Comparison of ENCODE assay signal across 8 cellular contexts in genomic region chr11:68447015-68447801, GRCh38. TPM values are rescaled to one million over a fixed set of nuclear protein-coding genes. Genes with fewer than 3 reads are reported as not detected.
DNase-seq lines count a peak whose midpoint lies in the region; ATAC-seq, FAIRE-seq and TF ChIP-seq lines count a peak whose summit lies in the region.

No MANE protein-coding gene starts in this region.

- FAIRE-seq in endothelial cell of umbilical vein (lab: Jason Lieb, UNC) = peak; percentile 67

- TF ChIP-seq POLR2A in endothelial cell of umbilical vein (IDR thresholded peaks at IDR 0.05; ENCODE audit: low read depth, low read length) = no peak

- intact Hi-C loops in endothelial cell of umbilical vein (cut with micrococcal nuclease) = loop anchor here (1.0 to 5.0 kb wide), 6 partner anchors 45 to 240 kb away; partner anchors contain the start of genes C11orf24 and LRP5
- intact Hi-C loops in mucosa of descending colon (cut with DNase I, micrococcal nuclease) = no loop called here

- H3K36me3 ChIP-seq in endothelial cell of umbilical vein (ENCODE audit: control insufficient read depth in 2 of 2, extremely low read depth in 1 of 2, insufficient read depth in 2 of 2, low read length in 2 of 2) = peaks cover 0 to 9% of the 10 kb centered on the region in 2 experiments
- no peaks in the 10 kb centered on the region for H3K36me3 ChIP-seq in mucosa of descending colon (ENCODE audit: low read depth)

- DNase-seq in DMS79 (lab: John Stamatoyannopoulos, UW) (peak; percentile 24), NOMO-1 treated with dmso at 0.1 percent for 144 hours (lab: John Stamatoyannopoulos, UW; ENCODE audit: unreplicated experiment) (peak; percentile 31), endothelial cell of umbilical vein (ENCODE audit: low read depth, low spot score) (peak; percentile 58), mucosa of descending colon (peak; percentile 79 to 86 (median 83))
- DNase-seq in activated CD8-positive, alpha-beta memory T cell treated with anti-CD3 and anti-CD28 coated beads, Interleukin-2, amount 50 U/mL, for 1 hour (ENCODE audit: extremely low read depth) = peak; percentile 38
- DNase-seq in stimulated activated CD8-positive, alpha-beta memory T cell treated with anti-CD3 and anti-CD28 coated beads, Interleukin-2, amount 100 ng/mL, for 48 hours (ENCODE audit: low read depth in 2 of 2) = peak; percentile 64 to 68

- dilution Hi-C loops in endothelial cell of umbilical vein (cut with MboI; ENCODE audit: extremely low pct_ligation_motif_present, low sequenced_read_pairs) = no loop called here

- H3K9me1 ChIP-seq in endothelial cell of umbilical vein (replicated peaks; ENCODE audit: control insufficient read depth, extremely low read depth, insufficient read depth, low read length) = no peaks in the 10 kb centered on the region

- TF ChIP-seq CTCF in endothelial cell of umbilical vein (IDR thresholded peaks at IDR 0.05; ENCODE audit: extremely low read depth in 1 of 2, insufficient read depth in 1 of 2, low read depth in 1 of 2, low read length in 2 of 2) (peak; percentile 91), mucosa of descending colon (IDR thresholded peaks at IDR 0.05) (peak; percentile 89)

- ATAC-seq in HG02642 (IDR thresholded peaks at IDR 0.05; ENCODE audit: poor library complexity, unreplicated experiment) = peak; percentile 69
- peak; percentile 96 for ATAC-seq in mucosa of descending colon
- no peak for ATAC-seq in GM18868 (IDR thresholded peaks at IDR 0.05; ENCODE audit: unreplicated experiment)

- H3K27ac ChIP-seq in endothelial cell of umbilical vein (ENCODE audit: insufficient read depth, low read depth, low read length) = no peak overlapping the region

- no peak overlapping the region for H2AFZ ChIP-seq in endothelial cell of umbilical vein (ENCODE audit: low read depth, low read length)

- no TSS peak for BruUV-seq in endothelial cell of umbilical vein (replicated peaks; lab: Mats Ljungman, UMichigan)

- no peaks in the 10 kb centered on the region for H4K20me1 ChIP-seq in endothelial cell of umbilical vein (replicated peaks; ENCODE audit: control insufficient read depth, extremely low read depth, insufficient read depth, low read length)

- H3K9me3 ChIP-seq in endothelial cell of umbilical vein (replicated peaks; ENCODE audit: control insufficient read depth, insufficient read depth, low read length) = no peaks in the 10 kb centered on the region
- no peaks in the 10 kb centered on the region for H3K9me3 ChIP-seq in mucosa of descending colon

- POLR2A ChIA-PET in endothelial cell of umbilical vein (lab: Charles Lee) = no interaction called here

- no peak overlapping the region for H3K9ac ChIP-seq in endothelial cell of umbilical vein (replicated peaks; ENCODE audit: extremely low read depth, insufficient read depth, low read length)

- H3K4me2 ChIP-seq in endothelial cell of umbilical vein (ENCODE audit: insufficient read depth, low read length) = no peak overlapping the region

- H3K79me2 ChIP-seq in endothelial cell of umbilical vein (ENCODE audit: control insufficient read depth, insufficient read depth, low read length) = no peaks in the 10 kb centered on the region

- CTCF ChIA-PET in endothelial cell of umbilical vein (lab: Charles Lee) = interaction anchor here (1.0 to 1.1 kb wide), 4 partner anchors 9 to 190 kb away, joined by 3 to 6 read pairs (median 4); no protein-coding TSS in a partner anchor

- H3K27me3 ChIP-seq in endothelial cell of umbilical vein (ENCODE audit: control insufficient read depth in 2 of 2, insufficient read depth in 2 of 2, low read length in 2 of 2) = no peaks in the 10 kb centered on the region

- no peaks in the 10 kb centered on the region for H3K4me1 ChIP-seq in endothelial cell of umbilical vein (ENCODE audit: control insufficient read depth, extremely low read depth, insufficient read depth, low read length)
- peaks cover 5% of the 10 kb centered on the region for H3K4me1 ChIP-seq in mucosa of descending colon (ENCODE audit: low read depth)

- H3K4me3 ChIP-seq in endothelial cell of umbilical vein (replicated peaks in 1 of 3; ENCODE audit: insufficient read depth in 1 of 3, low read depth in 1 of 3, low read length in 3 of 3) = no peak overlapping the region
- H3K4me3 ChIP-seq in mucosa of descending colon = no peak overlapping the region

TF ChIP-seq in endothelial cell of umbilical vein, 7 proteins besides CTCF, POLR2A, EP300 and RAD21:
- no peak for TF ChIP-seq MYC (IDR thresholded peaks at IDR 0.05; ENCODE audit: low read depth, low read length)
- TF ChIP-seq POLR2AphosphoS5 (IDR thresholded peaks at IDR 0.05; ENCODE audit: insufficient read depth, low read depth, low read length) = no peak
- TF ChIP-seq FOS (IDR thresholded peaks at IDR 0.05; ENCODE audit: borderline replicate concordance, insufficient read depth, low read length) = no peak
- no peak for TF ChIP-seq JUN (IDR thresholded peaks at IDR 0.05; ENCODE audit: borderline replicate concordance, insufficient read depth, insufficient read length, low read depth)
- no peak for TF ChIP-seq EZH2 (IDR thresholded peaks at IDR 0.05; ENCODE audit: borderline replicate concordance, low read depth, low read length, severe bottlenecking)

RNA-seq across cellular contexts. Expression of gene PPP6R3, which starts 13.3 kb away (rescaled TPM):
- total RNA-seq in endothelial cell of umbilical vein = 98.8 and 99.5 TPM in 2 replicates
- polyA plus RNA-seq in endothelial cell of umbilical vein = 31.7 and 34.7 TPM in 2 replicates
- polyA plus RNA-seq in endothelial cell of umbilical vein (2011; cell fraction: cytosol; rRNA removed) = 27.0 and 27.6 TPM in 2 replicates
- 113 and 114 TPM in 2 replicates for polyA plus RNA-seq in endothelial cell of umbilical vein (2011; cell fraction: nucleus; rRNA removed)
- 51.4 and 59.2 TPM in 2 replicates for polyA plus RNA-seq in endothelial cell of umbilical vein (2012)
- 92.9 and 108 TPM in 2 replicates for polyA minus RNA-seq in endothelial cell of umbilical vein
- 140 TPM for polyA minus RNA-seq in endothelial cell of umbilical vein (2011; cell fraction: cytosol; rRNA and poly(A)+ RNA removed)
- 182 and 236 TPM in 2 replicates for polyA minus RNA-seq in endothelial cell of umbilical vein (2011; cell fraction: nucleus; rRNA and poly(A)+ RNA removed)
- 100 to 1,000 TPM; 107 to 141 (median 115) TPM for total RNA-seq in mucosa of descending colon

Comparison
In these comparisons a context has a peak if more than half of its experiments do, and no peak if none do; other contexts are left out.
1. DNase-seq: peak in every context shown above with its lines; median percentile 83 in mucosa of descending colon; 66 in stimulated activated CD8-positive, alpha-beta memory T cell treated with anti-CD3 and anti-CD28 coated beads, Interleukin-2, amount 100 ng/mL, for 48 hours; 58 in endothelial cell of umbilical vein; 38 in activated CD8-positive, alpha-beta memory T cell treated with anti-CD3 and anti-CD28 coated beads, Interleukin-2, amount 50 U/mL, for 1 hour; 31 in NOMO-1 treated with dmso at 0.1 percent for 144 hours; 24 in DMS79.